In genomic region chrX:119041175-119041574, GRCh38 we compare ENCODE assay signal across 9 cellular contexts. TPM values are rescaled to one million over a fixed set of nuclear protein-coding genes. Genes with fewer than 3 reads are reported as not detected.
A peak's percentile ranks its signal among the peaks of the same experiment; 100 is the strongest.
DNase-seq lines count a peak whose midpoint lies in the region; ATAC-seq and TF ChIP-seq lines count a peak whose summit lies in the region.
"Had no signal": no experiment of that assay in that cellular context is flagged by ENCODE, and none has a peak within 500 bp of the region (broad histone marks: within the 10 kb centered on the region; RNA-seq: fewer than 3 reads in every experiment).

No MANE protein-coding gene starts in this region.

- no peaks in the 10 kb centered on the region for H3K9me3 Mint-ChIP-seq in activated T-helper 17 cell treated with anti-CD3 and anti-CD28 coated beads, Interleukin-2, amount 50 U/mL, for 72 hours
- no peaks in the 10 kb centered on the region for H3K9me3 Mint-ChIP-seq in GM23338
- H3K9me3 Mint-ChIP-seq: activated naive CD4-positive, alpha-beta T cell treated with anti-CD3 and anti-CD28 coated beads, Interleukin-2, amount 10 ng/mL, durations not matched to agents 7 days and 5 days had no signal

- no peak overlapping the region for H3K4me2 ChIP-seq in GM23338

- H3K4me3 Mint-ChIP-seq in activated T-helper 17 cell treated with anti-CD3 and anti-CD28 coated beads, Interleukin-2, amount 50 U/mL, for 72 hours: no peak overlapping the region
- H3K4me3 Mint-ChIP-seq in GM23338: no peak overlapping the region
- H3K4me3 Mint-ChIP-seq: activated naive CD4-positive, alpha-beta T cell treated with anti-CD3 and anti-CD28 coated beads, Interleukin-2, amount 10 ng/mL, durations not matched to agents 7 days and 5 days had no signal

- H3K79me2 ChIP-seq in GM23338 (replicated peaks; ENCODE audit: insufficient read depth): no peaks in the 10 kb centered on the region

- H3K4me1 ChIP-seq in left ventricle myocardium inferior (peaks cover 19% of the 10 kb centered on the region), GM23338 (ENCODE audit: insufficient read depth) (no peaks in the 10 kb centered on the region)

- H3K27ac Mint-ChIP-seq in activated T-helper 17 cell treated with anti-CD3 and anti-CD28 coated beads, Interleukin-2, amount 50 U/mL, for 72 hours: no peak overlapping the region
- H3K27ac Mint-ChIP-seq in GM23338: no peak overlapping the region
- H3K27ac Mint-ChIP-seq: activated naive CD4-positive, alpha-beta T cell treated with anti-CD3 and anti-CD28 coated beads, Interleukin-2, amount 10 ng/mL, durations not matched to agents 7 days and 5 days had no signal

- no peaks in the 10 kb centered on the region for H3K27me3 Mint-ChIP-seq in activated T-helper 17 cell treated with anti-CD3 and anti-CD28 coated beads, Interleukin-2, amount 50 U/mL, for 72 hours
- H3K27me3 Mint-ChIP-seq in GM23338 (ENCODE audit: insufficient read depth, low read depth, poor library complexity): peaks cover 2% of the 10 kb centered on the region
- H3K27me3 Mint-ChIP-seq: activated naive CD4-positive, alpha-beta T cell treated with anti-CD3 and anti-CD28 coated beads, Interleukin-2, amount 10 ng/mL, durations not matched to agents 7 days and 5 days had no signal

- no peaks in the 10 kb centered on the region for H4K20me1 ChIP-seq in GM23338 (replicated peaks; ENCODE audit: insufficient read depth)

- ATAC-seq in activated T-helper 17 cell treated with anti-CD3 and anti-CD28 coated beads, Interleukin-2, amount 50 U/mL, for 72 hours (replicated peaks): no peak
- ATAC-seq in GM23338: no peak

- H3K4me3 ChIP-seq in HFF-Myc (replicated peaks; ENCODE audit: low read depth, low read length) (no peak overlapping the region), left ventricle myocardium inferior (no peak overlapping the region), GM23338 (no peak overlapping the region)

- peak overlapping the region; percentile 75 for H3K27ac ChIP-seq in left ventricle myocardium inferior (replicated peaks)
- H3K27ac ChIP-seq in GM23338 (ENCODE audit: low read depth): no peak overlapping the region

- no peaks in the 10 kb centered on the region for H3K9me2 ChIP-seq in GM23338 (ENCODE audit: insufficient read depth)

- TF ChIP-seq CTCF in HFF-Myc (IDR thresholded peaks at IDR 0.05; ENCODE audit: low read depth, low read length, missing control alignments) (no peak), left ventricle myocardium inferior (IDR thresholded peaks at IDR 0.05; ENCODE audit: borderline replicate concordance) (no peak), GM23338 (conservative IDR thresholded peaks at IDR 0.05; ENCODE audit: low read depth in 2 of 2) (no peak)

- H3K36me3 ChIP-seq in left ventricle myocardium inferior (no peaks in the 10 kb centered on the region), GM23338 (ENCODE audit: insufficient read depth) (no peaks in the 10 kb centered on the region)

- H3F3A ChIP-seq in GM23338 (replicated peaks; ENCODE audit: low read depth): no peaks in the 10 kb centered on the region

- intact Hi-C loops in left ventricle myocardium inferior (cut with micrococcal nuclease): no loop called here

- H2AFZ ChIP-seq in GM23338: no peak overlapping the region

- DNase-seq in HFF-Myc (ENCODE audit: extremely low read depth, low read depth): peak; percentile 33
- DNase-seq in amniotic epithelial cell (ENCODE audit: low read depth): peak; percentile 83
- peak; percentile 31 for DNase-seq in left ventricle myocardium inferior
- DNase-seq in smooth muscle cell of the brain vasculature (ENCODE audit: low read depth, low spot score): peak; percentile 58
- DNase-seq in GOT3 (lab: John Stamatoyannopoulos, UW): no peak
- DNase-seq in GM23338 (ENCODE audit: low spot score): no peak
- no peak for DNase-seq in NCI-H2196 treated with DMSO at 0.1 percent for 48 hours (lab: John Stamatoyannopoulos, UW; ENCODE audit: unreplicated experiment)
- DNase-seq: activated naive CD4-positive, alpha-beta T cell treated with anti-CD3 and anti-CD28 coated beads, Interleukin-2, amount 10 ng/mL, durations not matched to agents 7 days and 5 days had no signal

- H3K27me3 ChIP-seq in left ventricle myocardium inferior (ENCODE audit: low read depth) (no peaks in the 10 kb centered on the region), GM23338 (ENCODE audit: insufficient read depth) (no peaks in the 10 kb centered on the region)

- H3K36me3 Mint-ChIP-seq in activated T-helper 17 cell treated with anti-CD3 and anti-CD28 coated beads, Interleukin-2, amount 50 U/mL, for 72 hours (ENCODE audit: low read depth): no peaks in the 10 kb centered on the region
- H3K36me3 Mint-ChIP-seq in GM23338 (ENCODE audit: low read depth): no peaks in the 10 kb centered on the region
- H3K36me3 Mint-ChIP-seq: activated naive CD4-positive, alpha-beta T cell treated with anti-CD3 and anti-CD28 coated beads, Interleukin-2, amount 10 ng/mL, durations not matched to agents 7 days and 5 days had no signal

- H3K9me3 ChIP-seq in left ventricle myocardium inferior (replicated peaks): no peaks in the 10 kb centered on the region

- no peaks in the 10 kb centered on the region for H3K4me1 Mint-ChIP-seq in activated T-helper 17 cell treated with anti-CD3 and anti-CD28 coated beads, Interleukin-2, amount 50 U/mL, for 72 hours
- H3K4me1 Mint-ChIP-seq in GM23338: peaks cover 5% of the 10 kb centered on the region; the same call in 1 of the 3 replicates
- H3K4me1 Mint-ChIP-seq: activated naive CD4-positive, alpha-beta T cell treated with anti-CD3 and anti-CD28 coated beads, Interleukin-2, amount 10 ng/mL, durations not matched to agents 7 days and 5 days had no signal

TF ChIP-seq in GM23338, 12 proteins besides CTCF, POLR2A, EP300 and RAD21 (continues in another document):
- TF ChIP-seq ETS1 (IDR thresholded peaks at IDR 0.05): no peak
- TF ChIP-seq JUNB (IDR thresholded peaks at IDR 0.05; ENCODE audit: unreplicated experiment): no peak
- TF ChIP-seq POLR2AphosphoS5 (IDR thresholded peaks at IDR 0.05; ENCODE audit: low read depth): no peak
- TF ChIP-seq, protein P1, sequence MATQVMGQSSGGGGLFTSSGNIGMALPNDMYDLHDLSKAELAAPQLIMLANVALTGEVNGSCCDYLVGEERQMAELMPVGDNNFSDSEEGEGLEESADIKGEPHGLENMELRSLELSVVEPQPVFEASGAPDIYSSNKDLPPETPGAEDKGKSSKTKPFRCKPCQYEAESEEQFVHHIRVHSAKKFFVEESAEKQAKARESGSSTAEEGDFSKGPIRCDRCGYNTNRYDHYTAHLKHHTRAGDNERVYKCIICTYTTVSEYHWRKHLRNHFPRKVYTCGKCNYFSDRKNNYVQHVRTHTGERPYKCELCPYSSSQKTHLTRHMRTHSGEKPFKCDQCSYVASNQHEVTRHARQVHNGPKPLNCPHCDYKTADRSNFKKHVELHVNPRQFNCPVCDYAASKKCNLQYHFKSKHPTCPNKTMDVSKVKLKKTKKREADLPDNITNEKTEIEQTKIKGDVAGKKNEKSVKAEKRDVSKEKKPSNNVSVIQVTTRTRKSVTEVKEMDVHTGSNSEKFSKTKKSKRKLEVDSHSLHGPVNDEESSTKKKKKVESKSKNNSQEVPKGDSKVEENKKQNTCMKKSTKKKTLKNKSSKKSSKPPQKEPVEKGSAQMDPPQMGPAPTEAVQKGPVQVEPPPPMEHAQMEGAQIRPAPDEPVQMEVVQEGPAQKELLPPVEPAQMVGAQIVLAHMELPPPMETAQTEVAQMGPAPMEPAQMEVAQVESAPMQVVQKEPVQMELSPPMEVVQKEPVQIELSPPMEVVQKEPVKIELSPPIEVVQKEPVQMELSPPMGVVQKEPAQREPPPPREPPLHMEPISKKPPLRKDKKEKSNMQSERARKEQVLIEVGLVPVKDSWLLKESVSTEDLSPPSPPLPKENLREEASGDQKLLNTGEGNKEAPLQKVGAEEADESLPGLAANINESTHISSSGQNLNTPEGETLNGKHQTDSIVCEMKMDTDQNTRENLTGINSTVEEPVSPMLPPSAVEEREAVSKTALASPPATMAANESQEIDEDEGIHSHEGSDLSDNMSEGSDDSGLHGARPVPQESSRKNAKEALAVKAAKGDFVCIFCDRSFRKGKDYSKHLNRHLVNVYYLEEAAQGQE (IDR thresholded peaks at IDR 0.05; ENCODE audit: unreplicated experiment): no peak
- TF ChIP-seq ZNF114 (CRISPR knock-in tag; IDR thresholded peaks at IDR 0.05): no peak
- no peak for TF ChIP-seq NANOG (IDR thresholded peaks at IDR 0.05; ENCODE audit: borderline replicate concordance)
- no peak for TF ChIP-seq EZH2phosphoT487 (IDR thresholded peaks at IDR 0.05; ENCODE audit: unreplicated experiment)
- no peak for TF ChIP-seq ZNF331 (CRISPR knock-in tag; IDR thresholded peaks at IDR 0.05; ENCODE audit: low read depth)
- no peak for TF ChIP-seq CREB1 (CRISPR knock-in tag; IDR thresholded peaks at IDR 0.05; ENCODE audit: low read depth)
- TF ChIP-seq EZH2 (IDR thresholded peaks at IDR 0.05; ENCODE audit: low read depth, unreplicated experiment): no peak
- TF ChIP-seq STAT1 (IDR thresholded peaks at IDR 0.05; ENCODE audit: unreplicated experiment): no peak

RNA-seq across cellular contexts. Expression of gene CT47C1, which starts 31.6 kb away (rescaled TPM):
- total RNA-seq in left ventricle myocardium inferior: not detected
- not detected for total RNA-seq in activated T-helper 17 cell treated with anti-CD3 and anti-CD28 coated beads, Interleukin-2, amount 50 U/mL, for 72 hours
- total RNA-seq in GM23338 (2014; rRNA removed; shearing (Covaris generic)): not detected in 2 replicates
- not detected in 2 replicates for polyA plus RNA-seq in GM23338 (2016; fragmentation: Nextera tagmentation; extraction: Ambion mirVana)

Comparison
In these comparisons a context has a peak if more than half of its experiments do, and no peak if none do; other contexts are left out.
1. DNase-seq: peak in HFF-Myc (single experiment), amniotic epithelial cell (single experiment), left ventricle myocardium inferior (single experiment) and smooth muscle cell of the brain vasculature (single experiment); none in GOT3 (single experiment), GM23338 (single experiment) and NCI-H2196 treated with DMSO at 0.1 percent for 48 hours (single experiment).